In genomic region chr20:17885544-17885943, GRCh38 we compare ENCODE assay signal across 17 cellular contexts.
DNase-seq lines count a peak whose midpoint lies in the region; ATAC-seq and TF ChIP-seq lines count a peak whose summit lies in the region.
"Had no signal": no experiment of that assay in that cellular context is flagged by ENCODE, and none has a peak within 500 bp of the region (broad histone marks: within the 10 kb centered on the region; RNA-seq: fewer than 3 reads in every experiment).

No MANE protein-coding gene starts in this region.

- peaks cover 73% of the 10 kb centered on the region for H3K27me3 Mint-ChIP-seq in dendritic cell treated with granulocyte-macrophage colony-stimulating factor and Interleukin-4, amounts not matched to agents 40 ng/mL and 50 ng/mL, for 4 days
- peaks cover 3% of the 10 kb centered on the region for H3K27me3 Mint-ChIP-seq in type B pancreatic cell

- no peak overlapping the region for H3K4me3 ChIP-seq in SK-N-SH (ENCODE audit: low read depth in 2 of 2, low read length in 1 of 2)
- no peak overlapping the region for H3K4me3 ChIP-seq in lower lobe of right lung
- no peak overlapping the region for H3K4me3 ChIP-seq in H7 (ENCODE audit: insufficient read depth, low read depth, low read length)

- no peaks in the 10 kb centered on the region for H4K20me1 ChIP-seq in SK-N-SH (ENCODE audit: insufficient read depth)

- no peaks in the 10 kb centered on the region for H3F3A ChIP-seq in SK-N-SH (replicated peaks; ENCODE audit: insufficient read depth)

- H3K4me1 ChIP-seq in SK-N-SH (ENCODE audit: control insufficient read depth in 1 of 2, insufficient read depth in 2 of 2, low read depth in 1 of 2, low read length in 1 of 2) (peaks cover 0 to 5% of the 10 kb centered on the region in 2 experiments; a peak in 1 of 4 replicates), lower lobe of right lung (peaks cover 17% of the 10 kb centered on the region)
- H3K4me1 ChIP-seq: Caco-2 had no signal

- intact Hi-C loops in dendritic cell treated with granulocyte-macrophage colony-stimulating factor and Interleukin-4, amounts not matched to agents 40 ng/mL and 50 ng/mL, for 4 days (cut with micrococcal nuclease): no loop called here
- intact Hi-C loops in lower lobe of right lung (cut with DNase I): no loop called here

- H3K27ac Mint-ChIP-seq in dendritic cell treated with granulocyte-macrophage colony-stimulating factor and Interleukin-4, amounts not matched to agents 40 ng/mL and 50 ng/mL, for 4 days: no peak overlapping the region
- H3K27ac Mint-ChIP-seq in type B pancreatic cell: peak overlapping the region; percentile 25
- H3K27ac Mint-ChIP-seq: activated CD8-positive, alpha-beta memory T cell treated with anti-CD3 and anti-CD28 coated beads, Interleukin-2, amount 10 ng/mL, durations not matched to agents 7 days and 5 days; activated naive CD4-positive, alpha-beta T cell treated with anti-CD3 and anti-CD28 coated beads, Interleukin-2, amount 10 ng/mL, durations not matched to agents 7 days and 5 days; natural killer cell treated with Interleukin-12 subunit alpha and Interleukin-12 subunit beta and Interleukin-15 and Interleukin-18, amount 100 ng/mL, for 72 hours; stimulated activated naive CD8-positive, alpha-beta T cell treated with anti-CD3 and anti-CD28 coated beads, Interleukin-15, Interleukin-2, amounts not matched to agents 100 ng/mL and 50 ng/mL, for 24 hours had no signal

- no peak for TF ChIP-seq RAD21 in SK-N-SH (IDR thresholded peaks at IDR 0.05; ENCODE audit: low read length)

- WGBS in SK-N-SH (ENCODE audit: low lambda C conversion rate): 36% methylated on average over 4 of the region's 4 CpGs

- DNase-seq in SK-N-SH: no peak
- DNase-seq in lower lobe of right lung: no peak
- no peak for DNase-seq in type B pancreatic cell (ENCODE audit: extremely low spot score, unreplicated experiment)
- DNase-seq in H7: no peak
- DNase-seq: activated CD4-positive, CD25-positive, alpha-beta regulatory T cell; activated CD8-positive, alpha-beta memory T cell treated with anti-CD3 and anti-CD28 coated beads, Interleukin-2, amount 10 ng/mL, durations not matched to agents 7 days and 5 days; activated naive CD4-positive, alpha-beta T cell treated with anti-CD3 and anti-CD28 coated beads, Interleukin-2, amount 10 ng/mL, durations not matched to agents 7 days and 5 days; brain microvascular endothelial cell; Caco-2; islet precursor cell; NCI-H1105 treated with DMSO at 0.1 percent for 48 hours had no signal

- POLR2A ChIA-PET in SK-N-SH (lab: Yijun Ruan, JAX): no interaction called here

- H3K79me2 ChIP-seq in SK-N-SH (ENCODE audit: insufficient read depth): no peaks in the 10 kb centered on the region

- no peaks in the 10 kb centered on the region for H3K27me3 ChIP-seq in SK-N-SH (ENCODE audit: insufficient read depth)
- no peaks in the 10 kb centered on the region for H3K27me3 ChIP-seq in lower lobe of right lung (ENCODE audit: low read depth)
- H3K27me3 ChIP-seq in H7 (ENCODE audit: control insufficient read depth, insufficient read depth, low read length): no peaks in the 10 kb centered on the region
- H3K27me3 ChIP-seq: brain microvascular endothelial cell had no signal

- TF ChIP-seq EP300 in SK-N-SH (IDR thresholded peaks at IDR 0.05; ENCODE audit: borderline replicate concordance in 1 of 2, low read depth in 1 of 2, low read length in 1 of 2): no peak

- H3K4me3 Mint-ChIP-seq in dendritic cell treated with granulocyte-macrophage colony-stimulating factor and Interleukin-4, amounts not matched to agents 40 ng/mL and 50 ng/mL, for 4 days: peak overlapping the region; percentile 32
- H3K4me3 Mint-ChIP-seq in type B pancreatic cell: no peak overlapping the region
- H3K4me3 Mint-ChIP-seq: activated CD8-positive, alpha-beta memory T cell treated with anti-CD3 and anti-CD28 coated beads, Interleukin-2, amount 10 ng/mL, durations not matched to agents 7 days and 5 days; activated naive CD4-positive, alpha-beta T cell treated with anti-CD3 and anti-CD28 coated beads, Interleukin-2, amount 10 ng/mL, durations not matched to agents 7 days and 5 days; natural killer cell treated with Interleukin-12 subunit alpha and Interleukin-12 subunit beta and Interleukin-15 and Interleukin-18, amount 100 ng/mL, for 72 hours; stimulated activated naive CD8-positive, alpha-beta T cell treated with anti-CD3 and anti-CD28 coated beads, Interleukin-15, Interleukin-2, amounts not matched to agents 100 ng/mL and 50 ng/mL, for 24 hours had no signal

- no peak overlapping the region for H2AFZ ChIP-seq in SK-N-SH (ENCODE audit: low read depth)

- peaks cover 24% of the 10 kb centered on the region for H3K4me1 Mint-ChIP-seq in dendritic cell treated with granulocyte-macrophage colony-stimulating factor and Interleukin-4, amounts not matched to agents 40 ng/mL and 50 ng/mL, for 4 days (ENCODE audit: low read depth)
- H3K4me1 Mint-ChIP-seq in type B pancreatic cell (ENCODE audit: unreplicated experiment): peaks cover 37% of the 10 kb centered on the region
- H3K4me1 Mint-ChIP-seq: activated CD8-positive, alpha-beta memory T cell treated with anti-CD3 and anti-CD28 coated beads, Interleukin-2, amount 10 ng/mL, durations not matched to agents 7 days and 5 days; activated naive CD4-positive, alpha-beta T cell treated with anti-CD3 and anti-CD28 coated beads, Interleukin-2, amount 10 ng/mL, durations not matched to agents 7 days and 5 days had no signal

- H3K27ac ChIP-seq in SK-N-SH (ENCODE audit: low read depth in 2 of 2, low read length in 1 of 2) (no peak overlapping the region), lower lobe of right lung (no peak overlapping the region)
- H3K27ac ChIP-seq: brain microvascular endothelial cell had no signal

- H3K9ac ChIP-seq in SK-N-SH: no peak overlapping the region

- H3K36me3 ChIP-seq in SK-N-SH (replicated peaks in 1 of 2; ENCODE audit: control insufficient read depth in 1 of 2, insufficient read depth in 2 of 2, low read length in 1 of 2) (no peaks in the 10 kb centered on the region), lower lobe of right lung (no peaks in the 10 kb centered on the region), H7 (replicated peaks; ENCODE audit: control insufficient read depth, insufficient read depth, low read length) (no peaks in the 10 kb centered on the region; the same call in 1 of the 2 replicates)
- H3K36me3 ChIP-seq: brain microvascular endothelial cell had no signal

- TF ChIP-seq CTCF in SK-N-SH (IDR thresholded peaks at IDR 0.05) (no peak), lower lobe of right lung (IDR thresholded peaks at IDR 0.05) (no peak), type B pancreatic cell (conservative IDR thresholded peaks at IDR 0.05) (no peak)

- no peaks in the 10 kb centered on the region for H3K9me2 ChIP-seq in SK-N-SH

- CTCF ChIA-PET in SK-N-SH (lab: Yijun Ruan, JAX): interaction anchor here (1.0 to 1.6 kb wide), 4 partner anchors 9 to 204 kb away, joined by 3 to 4 read pairs (median 4); partner anchors contain the start of gene RRBP1

- ATAC-seq in SK-N-SH treated with all-trans-retinoic acid at 6 μM for 48 hours: peak; percentile 30; the same call in 1 of the 3 replicates
- ATAC-seq in lower lobe of right lung: peak; percentile 40 to 50
- ATAC-seq in HG03280 (IDR thresholded peaks at IDR 0.05; ENCODE audit: unreplicated experiment): no peak
- ATAC-seq in HG03521 (IDR thresholded peaks at IDR 0.05; ENCODE audit: unreplicated experiment): no peak
- ATAC-seq: activated CD8-positive, alpha-beta memory T cell treated with anti-CD3 and anti-CD28 coated beads, Interleukin-2, amount 10 ng/mL, durations not matched to agents 7 days and 5 days; natural killer cell treated with Interleukin-12 subunit alpha and Interleukin-12 subunit beta and Interleukin-15 and Interleukin-18, amount 100 ng/mL, for 72 hours had no signal

- H3K9me3 Mint-ChIP-seq in dendritic cell treated with granulocyte-macrophage colony-stimulating factor and Interleukin-4, amounts not matched to agents 40 ng/mL and 50 ng/mL, for 4 days: peaks cover 20% of the 10 kb centered on the region
- peaks cover 24% of the 10 kb centered on the region for H3K9me3 Mint-ChIP-seq in type B pancreatic cell
- H3K9me3 Mint-ChIP-seq: activated naive CD4-positive, alpha-beta T cell treated with anti-CD3 and anti-CD28 coated beads, Interleukin-2, amount 10 ng/mL, durations not matched to agents 7 days and 5 days; natural killer cell treated with Interleukin-12 subunit alpha and Interleukin-12 subunit beta and Interleukin-15 and Interleukin-18, amount 100 ng/mL, for 72 hours had no signal

- H3K9me3 ChIP-seq in SK-N-SH: no peaks in the 10 kb centered on the region
- H3K9me3 ChIP-seq in lower lobe of right lung: peaks cover 5% of the 10 kb centered on the region

- no peaks in the 10 kb centered on the region for H3K36me3 Mint-ChIP-seq in dendritic cell treated with granulocyte-macrophage colony-stimulating factor and Interleukin-4, amounts not matched to agents 40 ng/mL and 50 ng/mL, for 4 days (ENCODE audit: low read depth)
- peaks cover 9% of the 10 kb centered on the region for H3K36me3 Mint-ChIP-seq in type B pancreatic cell
- H3K36me3 Mint-ChIP-seq: activated CD8-positive, alpha-beta memory T cell treated with anti-CD3 and anti-CD28 coated beads, Interleukin-2, amount 10 ng/mL, durations not matched to agents 7 days and 5 days; activated naive CD4-positive, alpha-beta T cell treated with anti-CD3 and anti-CD28 coated beads, Interleukin-2, amount 10 ng/mL, durations not matched to agents 7 days and 5 days; natural killer cell treated with Interleukin-12 subunit alpha and Interleukin-12 subunit beta and Interleukin-15 and Interleukin-18, amount 100 ng/mL, for 72 hours had no signal

- H3K4me2 ChIP-seq in SK-N-SH: no peak overlapping the region

Comparison
In these comparisons a context has a peak if more than half of its experiments do, and no peak if none do; other contexts are left out.
1. ATAC-seq: peak in SK-N-SH treated with all-trans-retinoic acid at 6 μM for 48 hours (single experiment) and lower lobe of right lung (2 of 2); none in HG03280 (single experiment) and HG03521 (single experiment).